8 cellular contexts compared by ENCODE assay signal in genomic region chr13:107866666-107867623, GRCh38.
A peak's percentile ranks its signal among the peaks of the same experiment; 100 is the strongest.
DNase-seq lines count a peak whose midpoint lies in the region; ATAC-seq and TF ChIP-seq lines count a peak whose summit lies in the region.

No MANE protein-coding gene starts in this region.

- DNase-seq in heart right ventricle (peak in 1 of 2 donors; percentile 3), left ventricle myocardium superior (no peak), WERI-Rb-1 (peak; percentile 67), left ventricle myocardium inferior (no peak), gastrocnemius medialis (no peak)

- peak in 1 of 8 donors; percentile 20 for ATAC-seq in heart right ventricle
- ATAC-seq in left ventricle myocardium superior: no peak
- no peak for ATAC-seq in gastrocnemius medialis
- ATAC-seq in GM18505 (IDR thresholded peaks at IDR 0.05; ENCODE audit: unreplicated experiment): no peak
- no peak for ATAC-seq in HG02870 (IDR thresholded peaks at IDR 0.05; ENCODE audit: unreplicated experiment)
- ATAC-seq in esophagus mucosa: no peak

- H3K36me3 ChIP-seq in heart right ventricle (no peaks in the 10 kb centered on the region), WERI-Rb-1 (no peaks in the 10 kb centered on the region), left ventricle myocardium inferior (no peaks in the 10 kb centered on the region), gastrocnemius medialis (no peaks in the 10 kb centered on the region)

- TF ChIP-seq POLR2A in gastrocnemius medialis (IDR thresholded peaks at IDR 0.05) (no peak), GM18505 (IDR thresholded peaks at IDR 0.05; ENCODE audit: borderline replicate concordance, extremely low read depth, insufficient read depth, insufficient read length) (no peak)

- peak overlapping the region in 9 of 10 donors; percentile 22 to 52 (median 48) for H3K4me3 ChIP-seq in heart right ventricle
- peak overlapping the region; percentile 87 for H3K4me3 ChIP-seq in WERI-Rb-1 (ENCODE audit: low read depth, low read length)
- peak overlapping the region; percentile 59 for H3K4me3 ChIP-seq in left ventricle myocardium inferior
- peak overlapping the region; percentile 19 to 36 (median 30) for H3K4me3 ChIP-seq in gastrocnemius medialis

- H3K4me1 ChIP-seq in heart right ventricle (peaks cover 0 to 24% (median 15%) of the 10 kb centered on the region in 9 donors), left ventricle myocardium inferior (peaks cover 26% of the 10 kb centered on the region), gastrocnemius medialis (peaks cover 0 to 11% of the 10 kb centered on the region in 2 donors)

- TF ChIP-seq CTCF in heart right ventricle (IDR thresholded peaks at IDR 0.05): no peak
- 0 out of 2 replicates have a peak, but pooled peaks have one; percentile 11 for TF ChIP-seq CTCF in WERI-Rb-1 (IDR thresholded peaks at IDR 0.05; ENCODE audit: low read depth, low read length)
- no peak for TF ChIP-seq CTCF in left ventricle myocardium inferior (IDR thresholded peaks at IDR 0.05; ENCODE audit: borderline replicate concordance)
- TF ChIP-seq CTCF in gastrocnemius medialis (IDR thresholded peaks at IDR 0.05 in 4 of 5, conservative IDR thresholded peaks at IDR 0.05 in 1 of 5): no peak

- in situ Hi-C loops in gastrocnemius medialis (cut with MboI; ENCODE audit: low sequenced_read_pairs in 4 of 4): no loop called here

- H3K27ac ChIP-seq in heart right ventricle (no peak overlapping the region), WERI-Rb-1 (peak overlapping the region; percentile 7; the same call in 1 of the 2 replicates), left ventricle myocardium inferior (replicated peaks) (no peak overlapping the region), gastrocnemius medialis (no peak overlapping the region)

- WGBS in heart right ventricle, 2 donors: 0 to 1% methylated on average over 66 to 82 of the region's 82 CpGs

- H3K27me3 ChIP-seq in heart right ventricle (peaks cover 5 to 84% (median 69%) of the 10 kb centered on the region in 7 donors), WERI-Rb-1 (ENCODE audit: insufficient read depth, low read depth, severe bottlenecking) (peaks cover 13% of the 10 kb centered on the region), left ventricle myocardium inferior (ENCODE audit: low read depth) (peaks cover 80% of the 10 kb centered on the region), gastrocnemius medialis (peaks cover 17 to 56% (median 24%) of the 10 kb centered on the region in 3 donors)

- H3K9me3 ChIP-seq in heart right ventricle (no peaks in the 10 kb centered on the region), WERI-Rb-1 (ENCODE audit: severe bottlenecking) (no peaks in the 10 kb centered on the region), left ventricle myocardium inferior (replicated peaks) (no peaks in the 10 kb centered on the region), gastrocnemius medialis (no peaks in the 10 kb centered on the region)

- intact Hi-C loops in heart right ventricle (cut with DNase I) (loop anchor here in 1 of 10 donors (10.0 kb wide), 1 partner anchor 652 kb away; no protein-coding TSS in a partner anchor), left ventricle myocardium superior (cut with micrococcal nuclease) (no loop called here), left ventricle myocardium inferior (cut with micrococcal nuclease) (no loop called here), gastrocnemius medialis (cut with DNase I; ENCODE audit: low total_unique reads) (no loop called here)

Comparison
In these comparisons a context has a peak if more than half of its experiments do, and no peak if none do; other contexts are left out.
1. H3K4me3 ChIP-seq: peak in every context shown above with its lines; median percentile 87 in WERI-Rb-1; 59 in left ventricle myocardium inferior; 48 in heart right ventricle; 30 in gastrocnemius medialis.